Comparison of ENCODE assay signal across 8 cellular contexts in the genomic region with DNA sequence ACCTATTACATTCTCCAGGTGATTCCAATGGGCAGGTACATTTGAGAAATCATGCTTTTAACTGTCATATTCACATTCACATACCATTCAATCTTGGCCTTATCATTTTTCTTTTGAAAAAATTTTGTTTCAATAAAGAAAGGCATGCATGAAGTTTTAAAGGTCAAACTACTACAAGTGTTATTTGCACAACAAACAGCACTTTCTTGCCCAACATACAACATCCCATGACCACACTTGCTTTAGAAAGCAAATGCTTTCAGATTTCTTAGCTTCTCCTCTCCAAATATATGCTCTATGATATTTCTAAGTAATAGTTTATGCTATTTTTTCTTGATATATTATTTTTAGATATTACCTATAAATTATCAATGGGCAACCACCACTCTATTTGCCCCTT. TPM values are rescaled to one million over a fixed set of nuclear protein-coding genes. Genes with fewer than 3 reads are reported as not detected.
"Had no signal": no experiment of that assay in that cellular context is flagged by ENCODE, and none has a peak within 500 bp of the region (broad histone marks: within the 10 kb centered on the region; RNA-seq: fewer than 3 reads in every experiment).

No MANE protein-coding gene starts in this region.

- H3K4me3 ChIP-seq: K562 had no signal

- ATAC-seq: K562 had no signal

- FAIRE-seq: HTR-8/SVneo, K562 had no signal

- H3K27ac ChIP-seq: HL-60 had no signal

- DNase-seq: IMR-90, KBM-7, KG1 had no signal

RNA-seq across cellular contexts. Expression of gene NLGN4X, which starts 58.2 kb away (rescaled TPM):
- total RNA-seq: HT-29, IMR-90 had no signal
- polyA plus RNA-seq: IgD-negative memory B cell, IMR-90, K562 had no signal
